Comparison of ENCODE assay signal across 8 cellular contexts in the genomic region with DNA sequence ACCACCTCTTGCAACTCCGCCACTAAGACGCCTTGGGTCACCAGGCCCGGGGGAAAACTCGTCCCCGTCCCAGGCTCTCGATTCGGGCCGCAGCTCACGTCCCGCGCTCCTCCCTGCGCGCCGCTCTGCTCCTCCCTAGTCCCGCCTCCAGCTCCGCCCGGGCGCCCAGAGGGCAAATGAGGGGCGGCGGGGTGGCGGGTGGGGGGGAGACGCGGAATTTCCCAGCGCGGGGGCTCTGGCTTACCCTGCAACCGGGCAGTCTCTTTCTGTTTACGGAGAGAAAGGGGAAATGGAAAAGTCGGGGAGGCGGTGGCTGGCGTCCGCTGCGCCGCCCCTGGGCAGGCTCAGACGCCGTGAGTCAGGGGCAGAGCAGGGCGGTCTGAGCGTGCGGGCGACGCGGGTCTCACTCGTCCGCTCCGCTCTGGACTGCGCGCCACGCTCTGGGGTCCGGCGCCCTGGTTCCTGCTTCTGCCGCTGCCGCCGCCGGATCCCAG. TPM values are rescaled to one million over a fixed set of nuclear protein-coding genes. Genes with fewer than 3 reads are reported as not detected.
DNase-seq lines count a peak whose midpoint lies in the region; ATAC-seq and TF ChIP-seq lines count a peak whose summit lies in the region.

A gene (plus strand): TSS at position 406 of the 494 bp plus-strand sequence. CDS start 4,755 bp downstream, outside the sequence.

- CTCF ChIA-PET in CD4-positive, alpha-beta memory T cell (lab: Charles Lee; ENCODE audit: partially characterized antibody) = interaction anchor here (0.9 to 2.0 kb wide), 6 partner anchors 12 to 100 kb away, joined by 3 to 9 read pairs (median 4); no protein-coding TSS in a partner anchor

- peaks cover 0 to 19% of the 10 kb centered on the region in 2 donors for H3K36me3 Mint-ChIP-seq in CD4-positive, alpha-beta memory T cell

- POLR2A ChIA-PET in CD4-positive, alpha-beta memory T cell (lab: Charles Lee; ENCODE audit: partially characterized antibody) = interaction anchor here (0.9 to 3.7 kb wide), 11 partner anchors 11 to 97 kb away, joined by 3 to 79 read pairs (median 6); no protein-coding TSS in a partner anchor

- H3K9me3 Mint-ChIP-seq in CD4-positive, alpha-beta memory T cell = no peaks in the 10 kb centered on the region

- peak within 1 kb of the TSS; percentile 88 for H3K27ac ChIP-seq in CD4-positive, alpha-beta memory T cell (ENCODE audit: low read depth, low read length)
- H3K27ac ChIP-seq in esophagus muscularis mucosa (replicated peaks in 1 of 4) = peak within 1 kb of the TSS; percentile 97 to 100 (median 99)

- H3K36me3 ChIP-seq in CD4-positive, alpha-beta memory T cell (ENCODE audit: insufficient read depth, low read length) = no peaks in the 10 kb centered on the region
- peaks cover 0 to 21% (median under 1%) of the 10 kb centered on the region in 4 donors for H3K36me3 ChIP-seq in esophagus muscularis mucosa

- no peak for TF ChIP-seq EP300 in esophagus muscularis mucosa (IDR thresholded peaks at IDR 0.05)

- peak within 1 kb of the TSS; percentile 70 to 94 (median 91) for H3K27ac Mint-ChIP-seq in CD4-positive, alpha-beta memory T cell

- peak; percentile 75 to 89 (median 79) for DNase-seq in CD4-positive, alpha-beta memory T cell
- DNase-seq in activated T-cell treated with anti-CD3 and anti-CD28 coated beads, Interleukin-2, amount 50 U/mL, for 48 hours = peak; percentile 91 to 93
- DNase-seq in esophagus muscularis mucosa (ENCODE audit: extremely low spot score) (peak; percentile 97), myocyte (ENCODE audit: low read depth) (peak; percentile 89)
- peak; percentile 79 to 82 for DNase-seq in stimulated activated CD8-positive, alpha-beta memory T cell treated with anti-CD3 and anti-CD28 coated beads, Interleukin-7, amount 100 ng/mL, for 48 hours (ENCODE audit: extremely low read depth in 1 of 2, low read depth in 1 of 2)

- no CpG with 5 or more reads among the region's 53 CpGs for WGBS in esophagus muscularis mucosa

- H3K4me3 ChIP-seq in CD4-positive, alpha-beta memory T cell (ENCODE audit: low read length in 2 of 2) = peak within 1 kb of the TSS; percentile 55 to 75
- H3K4me3 ChIP-seq in esophagus muscularis mucosa = peak within 1 kb of the TSS; percentile 82 to 94 (median 86)

- TF ChIP-seq CTCF in esophagus muscularis mucosa (IDR thresholded peaks at IDR 0.05) = no peak

- TF ChIP-seq POLR2A in esophagus muscularis mucosa (IDR thresholded peaks at IDR 0.05; ENCODE audit: low read depth) = peak; percentile 91

- H3K27me3 Mint-ChIP-seq in CD4-positive, alpha-beta memory T cell = no peaks in the 10 kb centered on the region

- no peaks in the 10 kb centered on the region for H3K9me3 ChIP-seq in CD4-positive, alpha-beta memory T cell (ENCODE audit: control insufficient read depth in 1 of 2, low read length in 2 of 2)
- no peaks in the 10 kb centered on the region for H3K9me3 ChIP-seq in esophagus muscularis mucosa

- no peaks in the 10 kb centered on the region for H3K27me3 ChIP-seq in CD4-positive, alpha-beta memory T cell (ENCODE audit: insufficient read depth, low read length)
- H3K27me3 ChIP-seq in esophagus muscularis mucosa = no peaks in the 10 kb centered on the region

- intact Hi-C loops in CD4-positive, alpha-beta memory T cell (cut with micrococcal nuclease) = loop anchor here (1.0 to 10.0 kb wide), 3 partner anchors 16 to 601 kb away; a partner anchor contains a TSS
- intact Hi-C loops in esophagus muscularis mucosa (cut with DNase I) = no loop called here

- peak within 1 kb of the TSS; percentile 83 to 94 (median 92) for H3K4me3 Mint-ChIP-seq in CD4-positive, alpha-beta memory T cell

- H3K4me1 Mint-ChIP-seq in CD4-positive, alpha-beta memory T cell = peaks cover 37 to 55% (median 45%) of the 10 kb centered on the region in 4 donors

- H3K4me1 ChIP-seq in CD4-positive, alpha-beta memory T cell (ENCODE audit: insufficient read depth, low read length) = peaks cover 51% of the 10 kb centered on the region
- peaks cover 50 to 62% (median 59%) of the 10 kb centered on the region in 4 donors for H3K4me1 ChIP-seq in esophagus muscularis mucosa

- ATAC-seq in GM19351 (IDR thresholded peaks at IDR 0.05; ENCODE audit: unreplicated experiment) (peak; percentile 48), HG03460 (IDR thresholded peaks at IDR 0.05; ENCODE audit: unreplicated experiment) (peak; percentile 58)

TF ChIP-seq in PFSK-1, 5 proteins besides CTCF, POLR2A, EP300 and RAD21:
- TF ChIP-seq, protein P1, sequence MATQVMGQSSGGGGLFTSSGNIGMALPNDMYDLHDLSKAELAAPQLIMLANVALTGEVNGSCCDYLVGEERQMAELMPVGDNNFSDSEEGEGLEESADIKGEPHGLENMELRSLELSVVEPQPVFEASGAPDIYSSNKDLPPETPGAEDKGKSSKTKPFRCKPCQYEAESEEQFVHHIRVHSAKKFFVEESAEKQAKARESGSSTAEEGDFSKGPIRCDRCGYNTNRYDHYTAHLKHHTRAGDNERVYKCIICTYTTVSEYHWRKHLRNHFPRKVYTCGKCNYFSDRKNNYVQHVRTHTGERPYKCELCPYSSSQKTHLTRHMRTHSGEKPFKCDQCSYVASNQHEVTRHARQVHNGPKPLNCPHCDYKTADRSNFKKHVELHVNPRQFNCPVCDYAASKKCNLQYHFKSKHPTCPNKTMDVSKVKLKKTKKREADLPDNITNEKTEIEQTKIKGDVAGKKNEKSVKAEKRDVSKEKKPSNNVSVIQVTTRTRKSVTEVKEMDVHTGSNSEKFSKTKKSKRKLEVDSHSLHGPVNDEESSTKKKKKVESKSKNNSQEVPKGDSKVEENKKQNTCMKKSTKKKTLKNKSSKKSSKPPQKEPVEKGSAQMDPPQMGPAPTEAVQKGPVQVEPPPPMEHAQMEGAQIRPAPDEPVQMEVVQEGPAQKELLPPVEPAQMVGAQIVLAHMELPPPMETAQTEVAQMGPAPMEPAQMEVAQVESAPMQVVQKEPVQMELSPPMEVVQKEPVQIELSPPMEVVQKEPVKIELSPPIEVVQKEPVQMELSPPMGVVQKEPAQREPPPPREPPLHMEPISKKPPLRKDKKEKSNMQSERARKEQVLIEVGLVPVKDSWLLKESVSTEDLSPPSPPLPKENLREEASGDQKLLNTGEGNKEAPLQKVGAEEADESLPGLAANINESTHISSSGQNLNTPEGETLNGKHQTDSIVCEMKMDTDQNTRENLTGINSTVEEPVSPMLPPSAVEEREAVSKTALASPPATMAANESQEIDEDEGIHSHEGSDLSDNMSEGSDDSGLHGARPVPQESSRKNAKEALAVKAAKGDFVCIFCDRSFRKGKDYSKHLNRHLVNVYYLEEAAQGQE (IDR thresholded peaks at IDR 0.05; ENCODE audit: insufficient read depth in 1 of 2, low read depth in 2 of 2, low read length in 2 of 2) = no peak
- TF ChIP-seq SIN3A (IDR thresholded peaks at IDR 0.05; ENCODE audit: borderline replicate concordance, insufficient read depth, low read length) (no peak), POLR2AphosphoS5 (IDR thresholded peaks at IDR 0.05; ENCODE audit: low read depth, low read length) (peak; percentile 59), TAF1 (IDR thresholded peaks at IDR 0.05; ENCODE audit: borderline replicate concordance, insufficient read depth, low read length) (peak; percentile 68; the same call in 1 of the 2 replicates)
TF ChIP-seq in PFSK-1: peak in this region for 2.

RNA-seq across cellular contexts. Expression of the gene that starts here (rescaled TPM):
- 1 to 10 TPM; 5.5 to 6.5 TPM for total RNA-seq in CD4-positive, alpha-beta memory T cell
- polyA plus RNA-seq in CD4-positive, alpha-beta memory T cell = 1 to 10 TPM; 2.7 to 5.9 TPM
- polyA plus RNA-seq in PFSK-1 (2012; ENCODE audit: insufficient read length, low read depth) = 1.7 TPM
- total RNA-seq in esophagus muscularis mucosa = 10 to 100 TPM; 18.7 to 74.2 (median 24.1) TPM
- 2.9 and 7.2 TPM in 2 replicates for total RNA-seq in myocyte
- polyA plus RNA-seq in myocyte (2012) = 1.5 TPM

Comparison
In these comparisons a context has a peak if more than half of its experiments do, and no peak if none do; other contexts are left out.
1. Peak in every context shown above with its lines: DNase-seq, ATAC-seq, H3K4me3 ChIP-seq and H3K27ac ChIP-seq.